In the genomic region with DNA sequence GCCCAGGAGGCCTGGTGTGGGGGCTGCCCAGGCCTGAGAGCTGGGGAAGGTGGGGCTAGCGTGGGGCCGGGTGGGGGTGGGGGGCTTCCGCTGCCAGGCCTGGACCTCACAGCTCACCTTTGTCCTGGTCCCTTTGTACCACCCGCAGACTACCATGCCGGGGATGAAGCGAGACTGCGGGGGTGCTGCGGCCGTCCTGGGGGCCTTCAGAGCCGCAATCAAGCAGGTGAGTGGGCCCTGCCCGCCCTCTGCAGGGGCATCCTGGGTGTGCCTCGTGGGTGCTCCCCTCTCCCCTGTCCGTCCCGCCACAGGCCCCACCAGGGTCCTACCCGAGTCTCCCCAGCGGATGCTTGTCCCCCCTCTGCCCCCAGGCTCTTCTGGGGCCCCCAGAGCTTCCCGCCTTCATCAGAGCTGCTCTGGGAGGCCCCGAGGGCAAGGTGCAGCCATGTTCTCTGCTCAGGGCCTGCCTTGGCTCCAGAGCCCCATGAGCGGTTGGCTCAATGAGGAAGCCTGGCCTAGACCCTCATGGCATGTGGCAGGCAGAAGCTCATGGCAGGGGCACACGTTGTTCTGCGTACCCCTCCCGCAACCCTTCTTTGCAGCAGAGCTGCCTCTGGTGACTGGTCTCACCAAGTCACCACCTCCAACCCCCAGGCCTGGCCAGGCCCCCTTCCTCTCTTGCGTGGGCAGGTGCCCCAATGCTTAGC, we compare ENCODE assay signal across 20 cellular contexts. TPM values are rescaled to one million over a fixed set of nuclear protein-coding genes. Genes with fewer than 3 reads are reported as not detected.
DNase-seq lines count a peak whose midpoint lies in the region; ATAC-seq and TF ChIP-seq lines count a peak whose summit lies in the region.
"Had no signal": no experiment of that assay in that cellular context is flagged by ENCODE, and none has a peak within 500 bp of the region (broad histone marks: within the 10 kb centered on the region; RNA-seq: fewer than 3 reads in every experiment).

No MANE protein-coding gene starts in this region.

- peak in 1 of 4 donors; percentile 16 for ATAC-seq in right lobe of liver
- no peak for ATAC-seq in stimulated activated naive CD8-positive, alpha-beta T cell treated with anti-CD3 and anti-CD28 coated beads, Interleukin-15, Interleukin-2, amounts not matched to agents 100 U/mL and 50 U/mL, for 24 hours
- no peak for ATAC-seq in HG03139 (IDR thresholded peaks at IDR 0.05; ENCODE audit: unreplicated experiment)
- ATAC-seq: heart left ventricle; naive thymus-derived CD4-positive, alpha-beta T cell had no signal

- WGBS in adrenal gland, 4 donors, result 95 to 100% (median 97%) methylated on average over 3 to 23 of the region's 23 CpGs
- 95% methylated on average over 4 of the region's 23 CpGs for WGBS in right lobe of liver (ENCODE audit: insufficient coverage, low coverage, low lambda C conversion rate, missing lambda C conversion rate)

- TF ChIP-seq CTCF in adrenal gland (IDR thresholded peaks at IDR 0.05), result no peak
- TF ChIP-seq CTCF in right lobe of liver (IDR thresholded peaks at IDR 0.05), result no peak
- TF ChIP-seq CTCF in BE2C (IDR thresholded peaks at IDR 0.05; ENCODE audit: low read depth, low read length), result no peak

- H3K4me3 ChIP-seq in adrenal gland (no peak overlapping the region), right lobe of liver (no peak overlapping the region), BE2C (ENCODE audit: low read depth, low read length) (no peak overlapping the region)
- H3K4me3 ChIP-seq: heart left ventricle had no signal

- DNase-seq in activated effector memory CD4-positive, alpha-beta T cell treated with anti-CD3 and anti-CD28 coated beads, Interleukin-2, amount 50 U/mL, for 16 hours, result peak; percentile 53
- no peak for DNase-seq in activated effector memory CD4-positive, alpha-beta T cell treated with Interleukin-2 at 50 U/mL for 16 hours
- DNase-seq in adrenal gland, result peak in 6 of 7 donors; percentile 4 to 42 (median 12)
- DNase-seq in right lobe of liver, result peak in 2 of 3 donors; percentile 43 to 44
- DNase-seq in stimulated activated naive CD8-positive, alpha-beta T cell treated with anti-CD3 and anti-CD28 coated beads, Interleukin-15, Interleukin-2, amounts not matched to agents 100 U/mL and 50 U/mL, for 24 hours, result peak; percentile 0
- no peak for DNase-seq in BE2C
- no peak for DNase-seq in activated T-cell treated with anti-CD3 and anti-CD28 coated beads, Interleukin-2, amount 50 U/mL, for 1 hour
- DNase-seq: DMS153, H9, immature natural killer cell, IMR-90, NCI-H1417, NCI-H69, SIG-M5, small intestine had no signal

- H3K36me3 ChIP-seq in adrenal gland (replicated peaks in 1 of 2), result peaks cover 0 to 31% of the 10 kb centered on the region in 2 donors
- peaks cover 0 to 13% (median 0%) of the 10 kb centered on the region in 4 donors for H3K36me3 ChIP-seq in right lobe of liver
- H3K36me3 ChIP-seq in BE2C, result peaks cover 4% of the 10 kb centered on the region; the same call in 1 of the 2 replicates

- TF ChIP-seq POLR2A in adrenal gland (IDR thresholded peaks at IDR 0.05) (no peak), right lobe of liver (IDR thresholded peaks at IDR 0.05) (no peak)

- H3K27ac ChIP-seq in adrenal gland (no peak overlapping the region), right lobe of liver (no peak overlapping the region)
- H3K27ac ChIP-seq: heart left ventricle, parathyroid adenoma, VCaP had no signal

- H3K9me3 ChIP-seq in adrenal gland (replicated peaks in 1 of 3), result no peaks in the 10 kb centered on the region
- no peaks in the 10 kb centered on the region for H3K9me3 ChIP-seq in right lobe of liver
- H3K9me3 ChIP-seq in BE2C, result no peaks in the 10 kb centered on the region
- H3K9me3 ChIP-seq: heart left ventricle had no signal

- H3K4me1 ChIP-seq in adrenal gland (replicated peaks in 1 of 2), result no peaks in the 10 kb centered on the region
- H3K4me1 ChIP-seq in right lobe of liver, result no peaks in the 10 kb centered on the region
- H3K4me1 ChIP-seq in BE2C, result peaks cover 3% of the 10 kb centered on the region; the same call in 1 of the 2 replicates
- H3K4me1 ChIP-seq: heart left ventricle, parathyroid adenoma had no signal

- H3K27me3 ChIP-seq in adrenal gland (no peaks in the 10 kb centered on the region), right lobe of liver (no peaks in the 10 kb centered on the region), BE2C (no peaks in the 10 kb centered on the region)
- H3K27me3 ChIP-seq: heart left ventricle had no signal

- intact Hi-C loops in adrenal gland (cut with DNase I) (no loop called here), right lobe of liver (cut with DNase I) (no loop called here)

RNA-seq across cellular contexts. Expression of gene NPEPL1, which starts 14.5 kb away (rescaled TPM):
- total RNA-seq in adrenal gland, result 10 to 100 TPM; 16.1 to 63.5 (median 35.2) TPM
- polyA plus RNA-seq in adrenal gland, result 100 to 1,000 TPM in 2 of 3 donors, 1 to 10 TPM in 1; 9.3 to 158 (median 104) TPM
- total RNA-seq in right lobe of liver, result 10 to 100 TPM in 5 of 6 experiments, 1 to 10 TPM in 1; 7.7 to 13.9 (median 10.1) TPM
- 0.82 TPM for polyA plus RNA-seq in BE2C (2012; ENCODE audit: insufficient read depth, insufficient read length, low read depth)

RNA-seq across cellular contexts. Expression of gene STX16, which starts 56.0 kb away (rescaled TPM):
- 10 to 100 TPM; 29.3 to 65.2 (median 43.6) TPM for total RNA-seq in adrenal gland
- 100 to 1,000 TPM in 1 of 3 donors, 10 to 100 TPM in 2; 33.4 to 134 (median 82.5) TPM for polyA plus RNA-seq in adrenal gland
- total RNA-seq in right lobe of liver, result 10 to 100 TPM; 18.1 to 25.3 (median 22.2) TPM
- 83.5 TPM for polyA plus RNA-seq in BE2C (2012; ENCODE audit: insufficient read depth, insufficient read length, low read depth)

Comparison
In these comparisons a context has a peak if more than half of its experiments do, and no peak if none do; other contexts are left out.
1. DNase-seq: peak in activated effector memory CD4-positive, alpha-beta T cell treated with anti-CD3 and anti-CD28 coated beads, Interleukin-2, amount 50 U/mL, for 16 hours (single experiment), adrenal gland (6 of 7), right lobe of liver (2 of 3) and stimulated activated naive CD8-positive, alpha-beta T cell treated with anti-CD3 and anti-CD28 coated beads, Interleukin-15, Interleukin-2, amounts not matched to agents 100 U/mL and 50 U/mL, for 24 hours (single experiment); none in activated effector memory CD4-positive, alpha-beta T cell treated with Interleukin-2 at 50 U/mL for 16 hours (single experiment), BE2C (single experiment) and activated T-cell treated with anti-CD3 and anti-CD28 coated beads, Interleukin-2, amount 50 U/mL, for 1 hour (single experiment).